ENCODE assay signal across 14 cellular contexts in genomic region chrX:78950157-78950556, GRCh38. TPM values are rescaled to one million over a fixed set of nuclear protein-coding genes. Genes with fewer than 3 reads are reported as not detected.
DNase-seq lines count a peak whose midpoint lies in the region; ATAC-seq, FAIRE-seq and TF ChIP-seq lines count a peak whose summit lies in the region.
"Had no signal": no experiment of that assay in that cellular context is flagged by ENCODE, and none has a peak within 500 bp of the region (broad histone marks: within the 10 kb centered on the region; RNA-seq: fewer than 3 reads in every experiment).

No MANE protein-coding gene starts in this region.

- no peaks in the 10 kb centered on the region; a peak in 1 of 22 replicates for H4K20me1 ChIP-seq in BLaER1 treated with 17β-estradiol and CSF1 and Interleukin-3, amounts not matched to agents 10 nM and 100 nM
- no peaks in the 10 kb centered on the region for H4K20me1 ChIP-seq in OCI-LY7 (ENCODE audit: insufficient read depth, low read length)

- peak overlapping the region in 6 of 11 experiments; percentile 5 to 64 (median 44); a peak in 11 of 22 replicates for H3K27ac ChIP-seq in BLaER1 treated with 17β-estradiol and CSF1 and Interleukin-3, amounts not matched to agents 10 nM and 100 nM
- H3K27ac ChIP-seq in OCI-LY7 (ENCODE audit: low read depth, low read length, poor library complexity, severe bottlenecking), result peak overlapping the region; percentile 52
- no peak overlapping the region for H3K27ac ChIP-seq in kidney (ENCODE audit: low read depth in 2 of 2, low read length in 2 of 2)
- H3K27ac ChIP-seq: parathyroid adenoma had no signal

- DNase-seq in GM06990 (ENCODE audit: extremely low read depth, insufficient read length) (no peak), OCI-LY7 (ENCODE audit: low spot score) (no peak), glomerular visceral epithelial cell (ENCODE audit: extremely low spot score) (no peak), kidney (no peak)
- DNase-seq: C1 segment of cervical spinal cord, hypothalamus, NCI-H187, NCI-H510A treated with DMSO at 0.1 percent for 48 hours, SK-N-SH had no signal

- peak overlapping the region; percentile 18 for H3K4me3 Mint-ChIP-seq in dendritic cell treated with granulocyte-macrophage colony-stimulating factor and Interleukin-4, amounts not matched to agents 40 ng/mL and 50 ng/mL, for 4 days

- no peaks in the 10 kb centered on the region for H3K27me3 Mint-ChIP-seq in dendritic cell treated with granulocyte-macrophage colony-stimulating factor and Interleukin-4, amounts not matched to agents 40 ng/mL and 50 ng/mL, for 4 days

- POLR2A ChIA-PET in OCI-LY7 (lab: Charles Lee), result no interaction called here

- peaks cover 48% of the 10 kb centered on the region; the same call in 1 of the 2 replicates for H3K79me2 ChIP-seq in OCI-LY7 (ENCODE audit: insufficient read depth, low read depth, low read length)
- H3K79me2 ChIP-seq: parathyroid adenoma had no signal

- CTCF ChIA-PET in OCI-LY7 (lab: Charles Lee; ENCODE audit: unreplicated experiment), result no interaction called here

- peak overlapping the region; percentile 18 to 50 (median 33); a peak in 20 of 22 replicates for H3K4me2 ChIP-seq in BLaER1 treated with 17β-estradiol and CSF1 and Interleukin-3, amounts not matched to agents 10 nM and 100 nM
- H3K4me2 ChIP-seq in OCI-LY7 (ENCODE audit: low read length), result peak overlapping the region; percentile 88
- H3K4me2 ChIP-seq: SK-N-SH had no signal

- H3K36me3 Mint-ChIP-seq in dendritic cell treated with granulocyte-macrophage colony-stimulating factor and Interleukin-4, amounts not matched to agents 40 ng/mL and 50 ng/mL, for 4 days (ENCODE audit: low read depth), result no peaks in the 10 kb centered on the region

- no peak overlapping the region for H2AFZ ChIP-seq in OCI-LY7 (ENCODE audit: low read length)
- H2AFZ ChIP-seq: parathyroid adenoma had no signal

- no peaks in the 10 kb centered on the region for H3K9me2 ChIP-seq in OCI-LY7 (ENCODE audit: insufficient read depth, low read length)
- H3K9me2 ChIP-seq: SK-N-SH had no signal

- peaks cover 0 to 5% (median 0%) of the 10 kb centered on the region in 11 experiments; a peak in 1 of 22 replicates for H3K9me3 ChIP-seq in BLaER1 treated with 17β-estradiol and CSF1 and Interleukin-3, amounts not matched to agents 10 nM and 100 nM (replicated peaks in 1 of 11)
- H3K9me3 ChIP-seq in OCI-LY7 (ENCODE audit: low read length) (no peaks in the 10 kb centered on the region), kidney (ENCODE audit: control insufficient read depth in 1 of 2, low read length in 2 of 2) (no peaks in the 10 kb centered on the region)
- H3K9me3 ChIP-seq: SK-N-SH had no signal

- H3K27ac Mint-ChIP-seq in dendritic cell treated with granulocyte-macrophage colony-stimulating factor and Interleukin-4, amounts not matched to agents 40 ng/mL and 50 ng/mL, for 4 days, result peak overlapping the region; percentile 78

- peaks cover 14 to 30% (median 27%) of the 10 kb centered on the region in 10 experiments; a peak in 17 of 20 replicates for H3K4me1 ChIP-seq in BLaER1 treated with 17β-estradiol and CSF1 and Interleukin-3, amounts not matched to agents 10 nM and 100 nM
- peaks cover 44% of the 10 kb centered on the region for H3K4me1 ChIP-seq in OCI-LY7 (ENCODE audit: insufficient read depth, low read length, poor library complexity, severe bottlenecking)
- H3K4me1 ChIP-seq in kidney (ENCODE audit: control insufficient read depth in 1 of 2, insufficient read depth in 1 of 2, low read depth in 1 of 2, low read length in 2 of 2), result no peaks in the 10 kb centered on the region
- H3K4me1 ChIP-seq: parathyroid adenoma had no signal

- no peaks in the 10 kb centered on the region for H3K36me3 ChIP-seq in BLaER1 treated with 17β-estradiol and CSF1 and Interleukin-3, amounts not matched to agents 10 nM and 100 nM
- no peaks in the 10 kb centered on the region for H3K36me3 ChIP-seq in GM06990 (ENCODE audit: control insufficient read depth, insufficient read depth, low read length)
- H3K36me3 ChIP-seq in OCI-LY7 (ENCODE audit: insufficient read depth, low read length), result peaks cover 22% of the 10 kb centered on the region
- no peaks in the 10 kb centered on the region for H3K36me3 ChIP-seq in kidney (ENCODE audit: control insufficient read depth in 1 of 2, insufficient read depth in 2 of 2, low read length in 2 of 2)

- no peak for ATAC-seq in GM21723 (IDR thresholded peaks at IDR 0.05; ENCODE audit: unreplicated experiment)

- intact Hi-C loops in OCI-LY7 (cut with micrococcal nuclease; ENCODE audit: unreplicated experiment), result no loop called here
- intact Hi-C loops in dendritic cell treated with granulocyte-macrophage colony-stimulating factor and Interleukin-4, amounts not matched to agents 40 ng/mL and 50 ng/mL, for 4 days (cut with micrococcal nuclease), result loop anchor here (10.0 kb wide), 1 partner anchor 135 kb away; no protein-coding TSS in a partner anchor
- intact Hi-C loops in kidney (cut with DNase I), result no loop called here

- H3K4me3 ChIP-seq in BLaER1 treated with 17β-estradiol and CSF1 and Interleukin-3, amounts not matched to agents 10 nM and 100 nM, result no peak overlapping the region
- peak overlapping the region; percentile 76 for H3K4me3 ChIP-seq in GM06990 (replicated peaks; ENCODE audit: low read depth, low read length)
- H3K4me3 ChIP-seq in OCI-LY7 (ENCODE audit: low read depth, low read length, poor library complexity, severe bottlenecking), result peak overlapping the region; percentile 50
- H3K4me3 ChIP-seq in kidney (ENCODE audit: low read length in 2 of 2), result no peak overlapping the region

- H3K27me3 ChIP-seq in BLaER1 treated with 17β-estradiol and CSF1 and Interleukin-3, amounts not matched to agents 10 nM and 100 nM, result peaks cover 80 to 100% (median 100%) of the 10 kb centered on the region in 11 experiments
- no peaks in the 10 kb centered on the region for H3K27me3 ChIP-seq in GM06990 (replicated peaks; ENCODE audit: control insufficient read depth, insufficient read depth, low read length)

- no peak overlapping the region for H3K9ac ChIP-seq in BLaER1 treated with 17β-estradiol and CSF1 and Interleukin-3, amounts not matched to agents 10 nM and 100 nM
- no peak overlapping the region for H3K9ac ChIP-seq in kidney (ENCODE audit: low read length in 2 of 2)
- H3K9ac ChIP-seq: parathyroid adenoma, SK-N-SH had no signal

- FAIRE-seq in kidney (lab: Jason Lieb, UNC), result no peak

- TF ChIP-seq CTCF in GM06990 (IDR thresholded peaks at IDR 0.05; ENCODE audit: insufficient read depth, low read length, poor library complexity, severe bottlenecking) (no peak), OCI-LY7 (conservative IDR thresholded peaks at IDR 0.05; ENCODE audit: low read length) (no peak), kidney (IDR thresholded peaks at IDR 0.05; ENCODE audit: borderline replicate concordance, extremely low read depth, insufficient read depth) (no peak)

- no peaks in the 10 kb centered on the region for H3K9me3 Mint-ChIP-seq in dendritic cell treated with granulocyte-macrophage colony-stimulating factor and Interleukin-4, amounts not matched to agents 40 ng/mL and 50 ng/mL, for 4 days

- peaks cover 14% of the 10 kb centered on the region for H3K4me1 Mint-ChIP-seq in dendritic cell treated with granulocyte-macrophage colony-stimulating factor and Interleukin-4, amounts not matched to agents 40 ng/mL and 50 ng/mL, for 4 days (ENCODE audit: low read depth)

- no TSS peak for BruUV-seq in OCI-LY7 (replicated peaks; lab: Mats Ljungman, UMichigan)

RNA-seq across cellular contexts. Expression of gene P2RY10, which starts 5.0 kb away (rescaled TPM):
- 8.1 and 10.3 TPM in 2 replicates for total RNA-seq in OCI-LY7 (2014; rRNA removed; shearing (Covaris generic))
- 15.1 and 23.0 TPM in 2 replicates for total RNA-seq in OCI-LY7 (2022)
- total RNA-seq in kidney, result 1.9 TPM
- polyA plus RNA-seq in kidney (ENCODE audit: insufficient read depth, low read depth, low replicate concordance), result not detected
- total RNA-seq: Daoy had no signal
- polyA plus RNA-seq: SK-N-SH had no signal

Comparison
In these comparisons a context has a peak if more than half of its experiments do, and no peak if none do; other contexts are left out.
1. H3K27ac ChIP-seq: peak in BLaER1 treated with 17β-estradiol and CSF1 and Interleukin-3, amounts not matched to agents 10 nM and 100 nM (6 of 11) and OCI-LY7 (single experiment); none in kidney (0 of 2).
2. H3K4me3 ChIP-seq: peak in GM06990 (single experiment) and OCI-LY7 (single experiment); none in BLaER1 treated with 17β-estradiol and CSF1 and Interleukin-3, amounts not matched to agents 10 nM and 100 nM (0 of 10) and kidney (0 of 2).